ENCODE assay signal across 1 cellular context in genomic region chr7:128351296-128352123, GRCh38.
TF ChIP-seq lines count a peak whose summit lies in the region.

No MANE protein-coding gene starts in this region.

TF ChIP-seq in H1, 55 proteins besides CTCF, POLR2A, EP300 and RAD21:
- TF ChIP-seq RNF2 (IDR thresholded peaks at IDR 0.05; ENCODE audit: borderline replicate concordance, low read depth, low read length, missing control alignments, poor library complexity, severe bottlenecking) (peak; percentile 59), E2F6 (IDR thresholded peaks at IDR 0.05) (peak; percentile 95), SUZ12 (IDR thresholded peaks at IDR 0.05; ENCODE audit: low read length) (peak; percentile 80), KDM4A (IDR thresholded peaks at IDR 0.05; ENCODE audit: low read depth, low read length, severe bottlenecking) (peak; percentile 80), CREB1 (IDR thresholded peaks at IDR 0.05) (peak; percentile 13; the same call in 1 of the 2 replicates), EZH2 (IDR thresholded peaks at IDR 0.05; ENCODE audit: low read depth, low read length, severe bottlenecking) (peak; percentile 87), RXRA (IDR thresholded peaks at IDR 0.05; ENCODE audit: insufficient read depth, low read depth, low read length) (no peak), GABPA (IDR thresholded peaks at IDR 0.05; ENCODE audit: borderline replicate concordance, insufficient read depth, low read length) (peak; percentile 43; the same call in 1 of the 2 replicates), MAX (IDR thresholded peaks at IDR 0.05) (peak; percentile 92), BCL11A (IDR thresholded peaks at IDR 0.05; ENCODE audit: low read depth in 2 of 2, low read length in 2 of 2) (no peak)
